ENCODE assay signal across 10 cellular contexts in genomic region chr1:248696261-248696660, GRCh38. TPM values are rescaled to one million over a fixed set of nuclear protein-coding genes. Genes with fewer than 3 reads are reported as not detected.
DNase-seq lines count a peak whose midpoint lies in the region; TF ChIP-seq lines count a peak whose summit lies in the region.
"Had no signal": no experiment of that assay in that cellular context is flagged by ENCODE, and none has a peak within 500 bp of the region (broad histone marks: within the 10 kb centered on the region; RNA-seq: fewer than 3 reads in every experiment).

No MANE protein-coding gene starts in this region.

- no peaks in the 10 kb centered on the region for H3K36me3 ChIP-seq in trophoblast cell (ENCODE audit: control insufficient read depth in 1 of 2, insufficient read depth in 2 of 2, low read length in 2 of 2)

- TF ChIP-seq CTCF in progenitor cell of endocrine pancreas (IDR thresholded peaks at IDR 0.05; ENCODE audit: unreplicated experiment): no peak

- H2BK5ac ChIP-seq in trophoblast cell (ENCODE audit: low read depth, low read length, poor library complexity): no peak overlapping the region

- H3K9me3 Mint-ChIP-seq in progenitor cell of endocrine pancreas (ENCODE audit: low read depth): peaks cover 51% of the 10 kb centered on the region
- H3K9me3 Mint-ChIP-seq in activated T-cell treated with anti-CD3 and anti-CD28 coated beads, Interleukin-2, amount 50 U/mL, for 24 hours: peaks cover 5% of the 10 kb centered on the region

- no peak overlapping the region for H2BK12ac ChIP-seq in trophoblast cell (ENCODE audit: low read length)

- H3K4me1 ChIP-seq in trophoblast cell (ENCODE audit: control insufficient read depth in 1 of 2, insufficient read depth in 2 of 2, low read length in 2 of 2): no peaks in the 10 kb centered on the region

- no peak overlapping the region for H3K9ac ChIP-seq in trophoblast cell (ENCODE audit: low read length)

- no peaks in the 10 kb centered on the region for H3K4me1 Mint-ChIP-seq in progenitor cell of endocrine pancreas (ENCODE audit: low read depth)
- no peaks in the 10 kb centered on the region for H3K4me1 Mint-ChIP-seq in activated T-cell treated with anti-CD3 and anti-CD28 coated beads, Interleukin-2, amount 50 U/mL, for 24 hours (ENCODE audit: low read depth)

- no peak overlapping the region for H3K14ac ChIP-seq in trophoblast cell (ENCODE audit: low read length)

- H3K79me2 ChIP-seq in trophoblast cell (ENCODE audit: control insufficient read depth, insufficient read depth, low read length, poor library complexity): no peaks in the 10 kb centered on the region

- no peak overlapping the region for H2BK120ac ChIP-seq in trophoblast cell (ENCODE audit: insufficient read depth, low read length, poor library complexity)

- no peaks in the 10 kb centered on the region for H3K27me3 ChIP-seq in trophoblast cell (ENCODE audit: insufficient read depth, low read length)

- no peak overlapping the region for H3K4me3 Mint-ChIP-seq in progenitor cell of endocrine pancreas (ENCODE audit: low read depth)
- no peak overlapping the region for H3K4me3 Mint-ChIP-seq in activated T-cell treated with anti-CD3 and anti-CD28 coated beads, Interleukin-2, amount 50 U/mL, for 24 hours

- H2AK5ac ChIP-seq in trophoblast cell (ENCODE audit: low read length): no peak overlapping the region

- DNase-seq in Ammon's horn (ENCODE audit: low spot score): peak; percentile 19
- DNase-seq in GF-D8 (lab: John Stamatoyannopoulos, UW): peak; percentile 63
- DNase-seq in NCI-H146 treated with DMSO at 0.1 percent for 48 hours (lab: John Stamatoyannopoulos, UW; ENCODE audit: unreplicated experiment): peak; percentile 8
- peak; percentile 19 to 25 for DNase-seq in erythroblast (lab: John Stamatoyannopoulos, UW)
- DNase-seq in progenitor cell of endocrine pancreas (ENCODE audit: low spot score, unreplicated experiment): no peak
- DNase-seq in trophoblast cell: no peak
- no peak for DNase-seq in midbrain (lab: John Stamatoyannopoulos, UW)
- no peak for DNase-seq in activated T-cell treated with anti-CD3 and anti-CD28 coated beads, Interleukin-2, amount 50 U/mL, for 24 hours
- DNase-seq: NCI-H2029 treated with DMSO at 0.1 percent for 48 hours had no signal

- no peak overlapping the region for H3K27ac ChIP-seq in trophoblast cell (ENCODE audit: low read depth, low read length)

- no peak overlapping the region for H3K4me3 ChIP-seq in trophoblast cell (ENCODE audit: low read depth, low read length)

- H3K18ac ChIP-seq in trophoblast cell (ENCODE audit: low read length): no peak overlapping the region

- peaks cover 31% of the 10 kb centered on the region for H3K9me3 ChIP-seq in trophoblast cell (ENCODE audit: insufficient read depth, low read depth, low read length)

- H4K8ac ChIP-seq in trophoblast cell (ENCODE audit: low read depth, low read length): no peak overlapping the region

- H2AFZ ChIP-seq in trophoblast cell (ENCODE audit: insufficient read depth, low read length, poor library complexity): no peak overlapping the region

- no peak overlapping the region for H4K12ac ChIP-seq in trophoblast cell (ENCODE audit: low read depth, low read length)

- no peaks in the 10 kb centered on the region for H3K79me1 ChIP-seq in trophoblast cell (ENCODE audit: low read length)

- no peak for TF ChIP-seq POLR2A in erythroblast (IDR thresholded peaks at IDR 0.05; ENCODE audit: low read length)

- no peak overlapping the region for H3K4me2 ChIP-seq in trophoblast cell (ENCODE audit: low read length)

- no peaks in the 10 kb centered on the region for H3K27me3 Mint-ChIP-seq in progenitor cell of endocrine pancreas
- peaks cover 24% of the 10 kb centered on the region for H3K27me3 Mint-ChIP-seq in activated T-cell treated with anti-CD3 and anti-CD28 coated beads, Interleukin-2, amount 50 U/mL, for 24 hours

- H3K4ac ChIP-seq in trophoblast cell (ENCODE audit: low read depth, low read length): no peak overlapping the region

- WGBS in trophoblast cell (ENCODE audit: extremely low coverage, insufficient coverage, insufficient read length): no CpG with 5 or more reads among the region's 3 CpGs

- no peak overlapping the region for H3K23ac ChIP-seq in trophoblast cell (ENCODE audit: low read length)

- peaks cover 10% of the 10 kb centered on the region for H3K36me3 Mint-ChIP-seq in progenitor cell of endocrine pancreas (ENCODE audit: insufficient read depth)
- H3K36me3 Mint-ChIP-seq in activated T-cell treated with anti-CD3 and anti-CD28 coated beads, Interleukin-2, amount 50 U/mL, for 24 hours (ENCODE audit: low read depth): no peaks in the 10 kb centered on the region

- H3K27ac Mint-ChIP-seq in progenitor cell of endocrine pancreas: no peak overlapping the region
- H3K27ac Mint-ChIP-seq in activated T-cell treated with anti-CD3 and anti-CD28 coated beads, Interleukin-2, amount 50 U/mL, for 24 hours: no peak overlapping the region

- no peak overlapping the region for H4K91ac ChIP-seq in trophoblast cell (ENCODE audit: low read depth, low read length)

RNA-seq across cellular contexts. Expression of gene OR14I1, which starts 6.3 kb away (rescaled TPM):
- total RNA-seq in progenitor cell of endocrine pancreas: not detected in 2 replicates
- not detected in 2 replicates for polyA plus RNA-seq in trophoblast cell (2013)
- polyA plus RNA-seq: thymus had no signal

RNA-seq across cellular contexts. Expression of gene OR2T27, which starts 40.9 kb away (rescaled TPM):
- not detected in 2 replicates for total RNA-seq in progenitor cell of endocrine pancreas
- polyA plus RNA-seq in trophoblast cell (2013): not detected in 2 replicates
- polyA plus RNA-seq: thymus had no signal

RNA-seq across cellular contexts. Expression of gene OR2T35, which starts 51.2 kb away (rescaled TPM):
- not detected in 2 replicates for total RNA-seq in progenitor cell of endocrine pancreas
- not detected in 2 replicates for polyA plus RNA-seq in trophoblast cell (2013)
- polyA plus RNA-seq: thymus had no signal

RNA-seq across cellular contexts. Expression of gene LYPD8, which starts 59.3 kb away (rescaled TPM):
- not detected in 2 replicates for total RNA-seq in progenitor cell of endocrine pancreas
- polyA plus RNA-seq in trophoblast cell (2013): not detected in 2 replicates

Comparison
In these comparisons a context has a peak if more than half of its experiments do, and no peak if none do; other contexts are left out.
1. DNase-seq: peak in Ammon's horn (single experiment), GF-D8 (single experiment), NCI-H146 treated with DMSO at 0.1 percent for 48 hours (single experiment) and erythroblast (2 of 2); none in progenitor cell of endocrine pancreas (single experiment), trophoblast cell (0 of 2), midbrain (single experiment) and activated T-cell treated with anti-CD3 and anti-CD28 coated beads, Interleukin-2, amount 50 U/mL, for 24 hours (single experiment).